ENCODE assay signal across 27 cellular contexts in genomic region chr17:20291076-20291475, GRCh38.
"Had no signal": no experiment of that assay in that cellular context is flagged by ENCODE, and none has a peak within 500 bp of the region (broad histone marks: within the 10 kb centered on the region; RNA-seq: fewer than 3 reads in every experiment).

No MANE protein-coding gene starts in this region.

- H3K4me3 Mint-ChIP-seq: dendritic cell treated with granulocyte-macrophage colony-stimulating factor and Interleukin-4, amounts not matched to agents 40 ng/mL and 50 ng/mL, for 4 days; endodermal cell; memory B cell; naive thymus-derived CD4-positive, alpha-beta T cell; nephron; stimulated activated naive B cell treated with anti-CD40 and anti-IgM and Interleukin-4, amounts not matched to agents 10 μg/mL and 1 μg/mL and 100 μg/mL, for 72 hours; stimulated activated naive CD8-positive, alpha-beta T cell treated with anti-CD3 and anti-CD28 coated beads, Interleukin-15, Interleukin-2, amounts not matched to agents 100 ng/mL and 50 ng/mL, for 24 hours had no signal

- H3K9me3 Mint-ChIP-seq: dendritic cell treated with granulocyte-macrophage colony-stimulating factor and Interleukin-4, amounts not matched to agents 40 ng/mL and 50 ng/mL, for 4 days; stimulated activated naive CD8-positive, alpha-beta T cell treated with anti-CD3 and anti-CD28 coated beads, Interleukin-15, Interleukin-2, amounts not matched to agents 100 ng/mL and 50 ng/mL, for 24 hours had no signal

- H3K9me3 ChIP-seq: colonic mucosa, esophagus muscularis mucosa, heart right ventricle, pancreas, right lobe of liver, suprapubic skin, transverse colon, upper lobe of right lung, uterus had no signal

- ATAC-seq: foreskin keratinocyte; heart right ventricle; naive thymus-derived CD4-positive, alpha-beta T cell; pancreas; right lobe of liver; stimulated activated naive B cell treated with anti-CD40 and anti-IgM and Interleukin-4, amounts not matched to agents 10 μg/mL and 1 μg/mL and 100 μg/mL, for 72 hours; upper lobe of right lung had no signal

- DNase-seq: colonic mucosa; effector CD8-positive, alpha-beta T cell; endodermal cell; foreskin keratinocyte; glutamatergic neuron; heart right ventricle; hippocampal formation; midbrain; naive thymus-derived CD4-positive, alpha-beta T cell; occipital lobe; pancreas; retina; right lobe of liver; small intestine; stimulated activated CD4-positive, alpha-beta T cell treated with anti-CD3 and anti-CD28 coated beads, Interleukin-15, amount 100 ng/mL, for 24 hours; stimulated activated CD4-positive, alpha-beta T cell treated with anti-CD3 and anti-CD28 coated beads, Interleukin-2, amount 100 ng/mL, for 48 hours; stimulated activated naive B cell treated with anti-CD40 and anti-IgM and Interleukin-4, amounts not matched to agents 10 μg/mL and 1 μg/mL and 100 μg/mL, for 72 hours; transverse colon; upper lobe of right lung; uterus had no signal

- H3K4me1 ChIP-seq: colonic mucosa, esophagus muscularis mucosa, foreskin keratinocyte, heart right ventricle, pancreas, right lobe of liver, suprapubic skin, transverse colon, upper lobe of right lung, uterus had no signal

- H3K4me1 Mint-ChIP-seq: endodermal cell; memory B cell; nephron; stimulated activated naive B cell treated with anti-CD40 and anti-IgM and Interleukin-4, amounts not matched to agents 10 μg/mL and 1 μg/mL and 100 μg/mL, for 72 hours had no signal

- H3K27me3 ChIP-seq: colonic mucosa, esophagus muscularis mucosa, foreskin keratinocyte, heart right ventricle, pancreas, right lobe of liver, suprapubic skin, transverse colon, upper lobe of right lung, uterus had no signal

- H3K27me3 Mint-ChIP-seq: dendritic cell treated with granulocyte-macrophage colony-stimulating factor and Interleukin-4, amounts not matched to agents 40 ng/mL and 50 ng/mL, for 4 days; memory B cell; naive thymus-derived CD4-positive, alpha-beta T cell; stimulated activated naive B cell treated with anti-CD40 and anti-IgM and Interleukin-4, amounts not matched to agents 10 μg/mL and 1 μg/mL and 100 μg/mL, for 72 hours; stimulated activated naive CD8-positive, alpha-beta T cell treated with anti-CD3 and anti-CD28 coated beads, Interleukin-15, Interleukin-2, amounts not matched to agents 100 ng/mL and 50 ng/mL, for 24 hours had no signal

- H3K4me3 ChIP-seq: colonic mucosa, esophagus muscularis mucosa, heart right ventricle, lung, pancreas, right lobe of liver, suprapubic skin, transverse colon, upper lobe of right lung, uterus had no signal

- H3K36me3 ChIP-seq: colonic mucosa, esophagus muscularis mucosa, pancreas, right lobe of liver, suprapubic skin, transverse colon, upper lobe of right lung, uterus had no signal

- H3K27ac Mint-ChIP-seq: dendritic cell treated with granulocyte-macrophage colony-stimulating factor and Interleukin-4, amounts not matched to agents 40 ng/mL and 50 ng/mL, for 4 days; memory B cell; nephron; stimulated activated naive B cell treated with anti-CD40 and anti-IgM and Interleukin-4, amounts not matched to agents 10 μg/mL and 1 μg/mL and 100 μg/mL, for 72 hours; stimulated activated naive CD8-positive, alpha-beta T cell treated with anti-CD3 and anti-CD28 coated beads, Interleukin-15, Interleukin-2, amounts not matched to agents 100 ng/mL and 50 ng/mL, for 24 hours had no signal

- H3K27ac ChIP-seq: colonic mucosa, esophagus muscularis mucosa, foreskin keratinocyte, heart right ventricle, pancreas, right lobe of liver, suprapubic skin, transverse colon, upper lobe of right lung, uterus had no signal
